In genomic region chr12:95443458-95443857, GRCh38 we compare ENCODE assay signal across 20 cellular contexts.
"Had no signal": no experiment of that assay in that cellular context is flagged by ENCODE, and none has a peak within 500 bp of the region (broad histone marks: within the 10 kb centered on the region; RNA-seq: fewer than 3 reads in every experiment).

No MANE protein-coding gene starts in this region.

- H3K4me3 ChIP-seq: ascending aorta, gastrocnemius medialis, heart left ventricle, skin epidermis had no signal

- H3K36me3 ChIP-seq: ascending aorta, gastrocnemius medialis, heart left ventricle had no signal

- H3K4me1 ChIP-seq: ascending aorta, gastrocnemius medialis had no signal

- H3K9me3 ChIP-seq: ascending aorta, gastrocnemius medialis, heart left ventricle had no signal

- H3K27ac ChIP-seq: ascending aorta, epithelial cell of prostate, gastrocnemius medialis, heart left ventricle, skin epidermis, VCaP had no signal

- H3K27me3 ChIP-seq: ascending aorta, gastrocnemius medialis had no signal

- ATAC-seq: activated naive CD8-positive, alpha-beta T cell treated with anti-CD3 and anti-CD28 coated beads, Interleukin-2, amount 50 U/mL, for 24 hours; activated T-helper 17 cell treated with anti-CD3 and anti-CD28 coated beads, Interleukin-2, amount 50 U/mL, for 72 hours; effector memory CD8-positive, alpha-beta T cell; gastrocnemius medialis; heart left ventricle; left ventricle myocardium superior; naive thymus-derived CD8-positive, alpha-beta T cell; right cardiac atrium; stimulated activated naive CD8-positive, alpha-beta T cell treated with anti-CD3 and anti-CD28 coated beads, Interleukin-15, Interleukin-2, amounts not matched to agents 100 U/mL and 50 U/mL, for 24 hours had no signal

- DNase-seq: activated CD4-positive, alpha-beta T cell treated with anti-CD3 and anti-CD28 coated beads, Interleukin-2, amount 50 U/mL, for 48 hours; activated naive CD4-positive, alpha-beta T cell treated with Interleukin-2 at 50 U/mL for 16 hours; activated naive CD8-positive, alpha-beta T cell treated with anti-CD3 and anti-CD28 coated beads, Interleukin-2, amount 50 U/mL, for 24 hours; effector memory CD8-positive, alpha-beta T cell; gastrocnemius medialis; heart left ventricle; kidney; left ventricle myocardium superior; naive thymus-derived CD8-positive, alpha-beta T cell; occipital lobe; right cardiac atrium; stimulated activated CD4-positive, alpha-beta T cell treated with anti-CD3 and anti-CD28 coated beads, Interleukin-15, amount 100 ng/mL, for 24 hours; stimulated activated CD4-positive, alpha-beta T cell treated with anti-CD3 and anti-CD28 coated beads, Interleukin-4, amount 100 ng/mL, for 24 hours; stimulated activated naive CD8-positive, alpha-beta T cell treated with anti-CD3 and anti-CD28 coated beads, Interleukin-15, Interleukin-2, amounts not matched to agents 100 U/mL and 50 U/mL, for 24 hours; trophoblast cell had no signal
